ENCODE assay signal across 21 cellular contexts in genomic region chr2:60852282-60852860, GRCh38. TPM values are rescaled to one million over a fixed set of nuclear protein-coding genes. Genes with fewer than 3 reads are reported as not detected.
A peak's percentile ranks its signal among the peaks of the same experiment; 100 is the strongest.
DNase-seq lines count a peak whose midpoint lies in the region; ATAC-seq and TF ChIP-seq lines count a peak whose summit lies in the region.
"Had no signal": no experiment of that assay in that cellular context is flagged by ENCODE, and none has a peak within 500 bp of the region (broad histone marks: within the 10 kb centered on the region; RNA-seq: fewer than 3 reads in every experiment).

No MANE protein-coding gene starts in this region.

- H3K4me3 Mint-ChIP-seq in Calu3 (ENCODE audit: low read depth, unreplicated experiment) (no peak overlapping the region), chondrocyte (ENCODE audit: unreplicated experiment) (no peak overlapping the region)
- H3K4me3 Mint-ChIP-seq: activated naive CD8-positive, alpha-beta T cell treated with anti-CD3 and anti-CD28 coated beads, Interleukin-2, amount 50 U/mL, for 24 hours; brain; CD8-positive, alpha-beta memory T cell; H9; stimulated activated memory B cell treated with anti-CD40 and anti-IgM and Interleukin-4, amounts not matched to agents 10 μg/mL and 1 μg/mL and 100 μg/mL, for 72 hours had no signal

- no peaks in the 10 kb centered on the region for H3K4me1 ChIP-seq in foreskin keratinocyte
- H3K4me1 ChIP-seq: colonic mucosa had no signal

- H3K4me1 Mint-ChIP-seq in Calu3 (ENCODE audit: low read depth, unreplicated experiment) (no peaks in the 10 kb centered on the region), chondrocyte (ENCODE audit: low read depth) (no peaks in the 10 kb centered on the region)
- H3K4me1 Mint-ChIP-seq: brain; CD8-positive, alpha-beta memory T cell had no signal

- no peak for TF ChIP-seq CTCF in Calu3 (IDR thresholded peaks at IDR 0.05; ENCODE audit: unreplicated experiment)
- no peak for TF ChIP-seq CTCF in foreskin keratinocyte (conservative IDR thresholded peaks at IDR 0.05)
- no peak for TF ChIP-seq CTCF in chondrocyte (IDR thresholded peaks at IDR 0.05)

- no peak overlapping the region for H3K27ac ChIP-seq in foreskin keratinocyte
- H3K27ac ChIP-seq: colonic mucosa, KMS-11, VCaP had no signal

- DNase-seq in CD1c-positive myeloid dendritic cell (ENCODE audit: extremely low spot score) (peak; percentile 72), MV-4-11 (lab: John Stamatoyannopoulos, UW) (peak; percentile 52), globus pallidus (ENCODE audit: low spot score) (peak; percentile 16), pons (ENCODE audit: low spot score) (peak; percentile 42), Calu3 (no peak), foreskin keratinocyte (no peak), chondrocyte (ENCODE audit: low spot score) (no peak)
- DNase-seq: activated CD4-positive, alpha-beta T cell treated with anti-CD3 and anti-CD28 coated beads, Interleukin-2, amount 50 U/mL, for 1 hour; activated CD8-positive, alpha-beta memory T cell treated with anti-CD3 and anti-CD28 coated beads, Interleukin-2, amount 50 U/mL, for 48 hours; activated naive CD8-positive, alpha-beta T cell treated with anti-CD3 and anti-CD28 coated beads, Interleukin-2, amount 50 U/mL, for 24 hours; CD8-positive, alpha-beta memory T cell; colonic mucosa; DMS79 treated with DMSO at 0.1 percent for 48 hours; H9; NCI-H1105; NCI-H510A treated with DMSO at 0.1 percent for 48 hours; retina had no signal

- intact Hi-C loops in Calu3 (cut with micrococcal nuclease; ENCODE audit: unreplicated experiment) = no loop called here

- H3K27me3 ChIP-seq in foreskin keratinocyte = no peaks in the 10 kb centered on the region
- H3K27me3 ChIP-seq: colonic mucosa had no signal

- H3K27ac Mint-ChIP-seq in Calu3 (ENCODE audit: unreplicated experiment) = no peak overlapping the region
- no peak overlapping the region for H3K27ac Mint-ChIP-seq in chondrocyte (ENCODE audit: unreplicated experiment)
- H3K27ac Mint-ChIP-seq: activated naive CD8-positive, alpha-beta T cell treated with anti-CD3 and anti-CD28 coated beads, Interleukin-2, amount 50 U/mL, for 24 hours; brain; H9; stimulated activated memory B cell treated with anti-CD40 and anti-IgM and Interleukin-4, amounts not matched to agents 10 μg/mL and 1 μg/mL and 100 μg/mL, for 72 hours had no signal

- no peak for ATAC-seq in foreskin keratinocyte
- ATAC-seq: activated naive CD8-positive, alpha-beta T cell treated with anti-CD3 and anti-CD28 coated beads, Interleukin-2, amount 50 U/mL, for 24 hours; stimulated activated memory B cell treated with anti-CD40 and anti-IgM and Interleukin-4, amounts not matched to agents 10 μg/mL and 1 μg/mL and 100 μg/mL, for 72 hours had no signal

- CTCF ChIA-PET in Calu3 (lab: Charles Lee) = no interaction called here

- no peaks in the 10 kb centered on the region for H3K36me3 Mint-ChIP-seq in Calu3 (ENCODE audit: insufficient read depth, unreplicated experiment)
- H3K36me3 Mint-ChIP-seq in chondrocyte (ENCODE audit: low read depth) = no peaks in the 10 kb centered on the region
- H3K36me3 Mint-ChIP-seq: brain; CD8-positive, alpha-beta memory T cell; stimulated activated memory B cell treated with anti-CD40 and anti-IgM and Interleukin-4, amounts not matched to agents 10 μg/mL and 1 μg/mL and 100 μg/mL, for 72 hours had no signal

- no TSS peak for BruUV-seq in Calu3 (replicated peaks; lab: Mats Ljungman, UMichigan)

- H3K27me3 Mint-ChIP-seq in Calu3 (ENCODE audit: unreplicated experiment) (peaks cover 23% of the 10 kb centered on the region), chondrocyte (ENCODE audit: low read depth) (no peaks in the 10 kb centered on the region)
- H3K27me3 Mint-ChIP-seq: activated naive CD8-positive, alpha-beta T cell treated with anti-CD3 and anti-CD28 coated beads, Interleukin-2, amount 50 U/mL, for 24 hours; stimulated activated memory B cell treated with anti-CD40 and anti-IgM and Interleukin-4, amounts not matched to agents 10 μg/mL and 1 μg/mL and 100 μg/mL, for 72 hours had no signal

- no peaks in the 10 kb centered on the region for H3K9me3 Mint-ChIP-seq in Calu3 (ENCODE audit: low read depth, unreplicated experiment)
- no peaks in the 10 kb centered on the region for H3K9me3 Mint-ChIP-seq in chondrocyte (ENCODE audit: low read depth)
- H3K9me3 Mint-ChIP-seq: activated naive CD8-positive, alpha-beta T cell treated with anti-CD3 and anti-CD28 coated beads, Interleukin-2, amount 50 U/mL, for 24 hours; brain; CD8-positive, alpha-beta memory T cell; H9; stimulated activated memory B cell treated with anti-CD40 and anti-IgM and Interleukin-4, amounts not matched to agents 10 μg/mL and 1 μg/mL and 100 μg/mL, for 72 hours had no signal

RNA-seq across cellular contexts. Expression of gene REL, which starts 29.0 kb away (rescaled TPM):
- 20.3 and 23.4 TPM in 2 replicates for total RNA-seq in Calu3 (2022)
- 9.6 and 11.1 TPM in 2 replicates for total RNA-seq in foreskin keratinocyte
- 0.32 and 0.42 TPM in 2 replicates for polyA plus RNA-seq in foreskin keratinocyte
- 4.9 to 6.8 TPM (median 5.4 TPM) in 3 replicates for total RNA-seq in chondrocyte

Comparison
In these comparisons a context has a peak if more than half of its experiments do, and no peak if none do; other contexts are left out.
1. DNase-seq: peak in CD1c-positive myeloid dendritic cell (single experiment), MV-4-11 (single experiment), globus pallidus (single experiment) and pons (single experiment); none in Calu3 (single experiment), foreskin keratinocyte (0 of 2) and chondrocyte (single experiment).